In the genomic region with DNA sequence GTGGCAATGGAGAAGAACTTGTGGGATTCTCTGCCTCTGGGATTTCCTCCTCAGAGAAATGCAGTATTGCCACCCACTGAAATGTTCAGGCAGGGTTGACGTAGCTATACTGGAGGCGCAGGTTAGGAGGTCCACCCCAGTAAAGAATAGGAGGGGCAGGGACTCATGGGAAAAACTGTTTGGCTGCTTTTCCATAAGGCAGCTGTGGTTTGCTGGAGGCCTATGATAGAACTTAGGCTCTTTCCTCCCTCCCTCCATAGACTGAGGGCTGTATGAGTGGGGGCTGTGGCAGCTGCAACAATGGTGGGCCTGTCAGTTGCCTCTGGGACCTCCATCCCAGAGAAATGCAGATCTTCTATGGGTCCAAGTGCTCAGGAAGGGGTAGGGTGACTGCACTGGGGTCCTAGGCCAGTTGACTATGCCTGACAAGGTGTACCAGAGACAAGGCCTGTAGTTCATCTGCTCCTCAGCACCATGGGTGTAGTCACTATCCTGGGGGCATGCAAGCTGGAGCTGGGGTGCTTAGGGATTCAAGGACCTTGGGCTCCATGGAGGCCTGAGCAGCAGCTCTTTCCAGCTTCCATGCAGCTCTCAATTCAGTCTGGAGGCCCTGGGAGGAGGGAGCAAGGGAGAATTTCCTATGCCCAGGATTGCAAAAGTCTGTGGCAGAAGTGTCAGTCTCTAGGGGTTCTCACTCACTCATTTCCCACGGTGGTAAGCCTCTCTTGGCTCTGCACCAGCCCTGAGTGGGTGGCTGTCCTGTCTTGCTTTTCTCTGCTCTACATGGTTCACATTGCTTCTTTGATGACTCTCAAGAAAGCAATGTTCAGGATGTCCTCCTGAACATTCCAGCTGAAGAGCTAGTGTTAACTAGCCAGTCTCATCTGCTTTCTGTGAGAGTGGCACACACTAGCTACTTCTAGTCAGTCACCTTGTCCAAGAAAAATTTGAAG, we compare ENCODE assay signal across 17 cellular contexts.
DNase-seq lines count a peak whose midpoint lies in the region; ATAC-seq, FAIRE-seq and TF ChIP-seq lines count a peak whose summit lies in the region.
"Had no signal": no experiment of that assay in that cellular context is flagged by ENCODE, and none has a peak within 500 bp of the region (broad histone marks: within the 10 kb centered on the region; RNA-seq: fewer than 3 reads in every experiment).

No MANE protein-coding gene starts in this region.

- H3K9me2 ChIP-seq in GM23248 (ENCODE audit: insufficient read depth), result no peaks in the 10 kb centered on the region

- H3K4me1 ChIP-seq in GM23248 (ENCODE audit: insufficient read depth), result peaks cover 15% of the 10 kb centered on the region
- H3K4me1 ChIP-seq in astrocyte (ENCODE audit: insufficient read depth, low read length), result peaks cover 5% of the 10 kb centered on the region
- no peaks in the 10 kb centered on the region for H3K4me1 ChIP-seq in esophagus squamous epithelium
- H3K4me1 ChIP-seq: Caco-2 had no signal

- no peaks in the 10 kb centered on the region; the same call in 1 of the 2 replicates for H3F3A ChIP-seq in GM23248 (ENCODE audit: insufficient read depth)

- peak; percentile 100 for FAIRE-seq in astrocyte (lab: Jason Lieb, UNC)
- FAIRE-seq: A204.1 had no signal

- 67 to 100% methylated on average over 1 to 3 of the region's 3 CpGs for WGBS in GM23248 (ENCODE audit: low coverage in 1 of 2, low lambda C conversion rate in 2 of 2, missing lambda C conversion rate in 2 of 2), 2 experiments
- WGBS in esophagus squamous epithelium, 2 donors, result 56% methylated on average over 3 of the region's 3 CpGs; no CpG with 5 or more reads in 1 of the 2 donors

- DNase-seq in A172 (ENCODE audit: low spot score), result peak; percentile 59
- peak; percentile 83 for DNase-seq in GM23248
- DNase-seq in astrocyte (ENCODE audit: low read depth), result peak; percentile 66
- peak; percentile 0 for DNase-seq in glomerular visceral epithelial cell (ENCODE audit: extremely low spot score)
- DNase-seq in esophagus squamous epithelium (lab: John Stamatoyannopoulos, UW), result no peak
- DNase-seq in foreskin melanocyte, result no peak
- DNase-seq: activated naive CD4-positive, alpha-beta T cell treated with anti-CD3 and anti-CD28 coated beads for 36 hours; Caco-2; cerebellar nuclear complex; erythroblast; IMR-90; NCI-H1417; NCI-H446 treated with DMSO at 0.1 percent for 48 hours had no signal

- H3K4me2 ChIP-seq in GM23248 (ENCODE audit: unreplicated experiment), result peak overlapping the region; percentile 7
- H3K4me2 ChIP-seq in astrocyte (ENCODE audit: low read length), result no peak overlapping the region

- no peaks in the 10 kb centered on the region for H3K36me3 ChIP-seq in GM23248 (ENCODE audit: low read depth)
- no peaks in the 10 kb centered on the region for H3K36me3 ChIP-seq in astrocyte (ENCODE audit: insufficient read depth, low read length)
- no peaks in the 10 kb centered on the region for H3K36me3 ChIP-seq in esophagus squamous epithelium

- no peak for TF ChIP-seq POLR2A in esophagus squamous epithelium (IDR thresholded peaks at IDR 0.05)

- ATAC-seq in HG03045 (IDR thresholded peaks at IDR 0.05; ENCODE audit: unreplicated experiment) (no peak), GM19324 (IDR thresholded peaks at IDR 0.05; ENCODE audit: low FRiP score, unreplicated experiment) (no peak)
- ATAC-seq: WTC11 had no signal

- H3K79me2 ChIP-seq in GM23248 (ENCODE audit: insufficient read depth), result no peaks in the 10 kb centered on the region
- H3K79me2 ChIP-seq in astrocyte (ENCODE audit: insufficient read depth, low read length), result no peaks in the 10 kb centered on the region

- H3K27me3 ChIP-seq in GM23248 (replicated peaks; ENCODE audit: insufficient read depth) (no peaks in the 10 kb centered on the region), astrocyte (ENCODE audit: insufficient read depth, low read length) (no peaks in the 10 kb centered on the region), esophagus squamous epithelium (no peaks in the 10 kb centered on the region)

- no peaks in the 10 kb centered on the region for H3K9me3 Mint-ChIP-seq in astrocyte (ENCODE audit: unreplicated experiment)
- H3K9me3 Mint-ChIP-seq: activated naive CD4-positive, alpha-beta T cell treated with anti-CD3 and anti-CD28 coated beads for 36 hours; WTC11 had no signal

- no peak overlapping the region for H3K4me3 Mint-ChIP-seq in astrocyte (ENCODE audit: unreplicated experiment)
- H3K4me3 Mint-ChIP-seq: activated naive CD4-positive, alpha-beta T cell treated with anti-CD3 and anti-CD28 coated beads for 36 hours; WTC11 had no signal

- peaks cover 15% of the 10 kb centered on the region for H3K4me1 Mint-ChIP-seq in astrocyte (ENCODE audit: low read depth, unreplicated experiment)
- H3K4me1 Mint-ChIP-seq: WTC11 had no signal

- H3K27ac Mint-ChIP-seq in astrocyte (ENCODE audit: unreplicated experiment), result peak overlapping the region; percentile 96
- H3K27ac Mint-ChIP-seq: activated naive CD4-positive, alpha-beta T cell treated with anti-CD3 and anti-CD28 coated beads for 36 hours; WTC11 had no signal

- H3K36me3 Mint-ChIP-seq in astrocyte (ENCODE audit: low read depth, unreplicated experiment), result no peaks in the 10 kb centered on the region
- H3K36me3 Mint-ChIP-seq: WTC11 had no signal

- intact Hi-C loops in esophagus squamous epithelium (cut with DNase I), result no loop called here

- H3K27ac ChIP-seq in GM23248, result peak overlapping the region; percentile 60
- peak overlapping the region; percentile 19 for H3K27ac ChIP-seq in astrocyte (ENCODE audit: low read depth, low read length)
- H3K27ac ChIP-seq in esophagus squamous epithelium, result no peak overlapping the region

- H3K9me3 ChIP-seq in GM23248 (ENCODE audit: low read depth) (no peaks in the 10 kb centered on the region), astrocyte (ENCODE audit: insufficient read depth, low read depth, low read length) (no peaks in the 10 kb centered on the region), esophagus squamous epithelium (no peaks in the 10 kb centered on the region)
- H3K9me3 ChIP-seq: Caco-2 had no signal

- H2AFZ ChIP-seq in GM23248, result no peak overlapping the region
- no peak overlapping the region for H2AFZ ChIP-seq in astrocyte (ENCODE audit: low read depth, low read length)

- H3K4me3 ChIP-seq in GM23248 (no peak overlapping the region), astrocyte (ENCODE audit: insufficient read depth, low read depth, low read length) (no peak overlapping the region), esophagus squamous epithelium (no peak overlapping the region)

- H3K9ac ChIP-seq in GM23248 (0 out of 2 replicates have a peak overlapping the region, but pooled peaks have one; percentile 14), astrocyte (ENCODE audit: low read length) (no peak overlapping the region)

- H3K27me3 Mint-ChIP-seq in astrocyte (ENCODE audit: low read depth, unreplicated experiment), result no peaks in the 10 kb centered on the region

- in situ Hi-C loops in GM23248 (cut with MboI), result no loop called here

- H4K20me1 ChIP-seq in GM23248 (ENCODE audit: insufficient read depth), result no peaks in the 10 kb centered on the region
- H4K20me1 ChIP-seq in astrocyte (ENCODE audit: insufficient read depth, low read length), result no peaks in the 10 kb centered on the region

- TF ChIP-seq CTCF in astrocyte (IDR thresholded peaks at IDR 0.05; ENCODE audit: insufficient read depth, low read depth, low read length) (no peak), esophagus squamous epithelium (IDR thresholded peaks at IDR 0.05) (no peak)

Comparison
In these comparisons a context has a peak if more than half of its experiments do, and no peak if none do; other contexts are left out.
1. DNase-seq: peak in A172 (single experiment), GM23248 (single experiment), astrocyte (single experiment) and glomerular visceral epithelial cell (single experiment); none in esophagus squamous epithelium (single experiment) and foreskin melanocyte (single experiment).
2. H3K27ac ChIP-seq: peak in GM23248 (single experiment) and astrocyte (single experiment); none in esophagus squamous epithelium (0 of 4).